In genomic region chr6:122069933-122070332, GRCh38 we compare ENCODE assay signal across 15 cellular contexts.
DNase-seq lines count a peak whose midpoint lies in the region; ATAC-seq and TF ChIP-seq lines count a peak whose summit lies in the region.
"Had no signal": no experiment of that assay in that cellular context is flagged by ENCODE, and none has a peak within 500 bp of the region (broad histone marks: within the 10 kb centered on the region; RNA-seq: fewer than 3 reads in every experiment).

No MANE protein-coding gene starts in this region.

- H3K27ac Mint-ChIP-seq in activated CD8-positive, alpha-beta memory T cell treated with anti-CD3 and anti-CD28 coated beads, Interleukin-2, amount 10 ng/mL, durations not matched to agents 7 days and 5 days, result no peak overlapping the region
- H3K27ac Mint-ChIP-seq: B cell; CD8-positive, alpha-beta T cell had no signal

- no peak overlapping the region for H3K4me3 Mint-ChIP-seq in activated CD8-positive, alpha-beta memory T cell treated with anti-CD3 and anti-CD28 coated beads, Interleukin-2, amount 10 ng/mL, durations not matched to agents 7 days and 5 days
- H3K4me3 Mint-ChIP-seq: B cell; CD8-positive, alpha-beta T cell had no signal

- no peaks in the 10 kb centered on the region for H3K27me3 Mint-ChIP-seq in activated CD8-positive, alpha-beta memory T cell treated with anti-CD3 and anti-CD28 coated beads, Interleukin-2, amount 10 ng/mL, durations not matched to agents 7 days and 5 days
- H3K27me3 Mint-ChIP-seq: B cell had no signal

- no peaks in the 10 kb centered on the region for H3K4me1 Mint-ChIP-seq in activated CD8-positive, alpha-beta memory T cell treated with anti-CD3 and anti-CD28 coated beads, Interleukin-2, amount 10 ng/mL, durations not matched to agents 7 days and 5 days
- H3K4me1 Mint-ChIP-seq: B cell had no signal

- peak; percentile 43 for ATAC-seq in omental fat pad (ENCODE audit: low FRiP score)
- ATAC-seq in activated CD8-positive, alpha-beta memory T cell treated with anti-CD3 and anti-CD28 coated beads, Interleukin-2, amount 10 ng/mL, durations not matched to agents 7 days and 5 days, result no peak
- ATAC-seq: CD8-positive, alpha-beta T cell; HCT116 had no signal

- no peaks in the 10 kb centered on the region for H3K9me3 Mint-ChIP-seq in activated CD8-positive, alpha-beta memory T cell treated with anti-CD3 and anti-CD28 coated beads, Interleukin-2, amount 10 ng/mL, durations not matched to agents 7 days and 5 days (ENCODE audit: low read depth)
- H3K9me3 Mint-ChIP-seq: CD8-positive, alpha-beta T cell had no signal

- TF ChIP-seq RAD21 in Ishikawa (IDR thresholded peaks at IDR 0.05; ENCODE audit: low read depth), result no peak

- no peak for TF ChIP-seq CTCF in fibroblast of pulmonary artery (IDR thresholded peaks at IDR 0.05; ENCODE audit: low read length, missing control alignments)
- no peak for TF ChIP-seq CTCF in omental fat pad (IDR thresholded peaks at IDR 0.05)

- TF ChIP-seq EP300 in Ishikawa (IDR thresholded peaks at IDR 0.05; ENCODE audit: borderline replicate concordance), result peak; percentile 95

- no peak overlapping the region for H3K4me3 ChIP-seq in fibroblast of pulmonary artery (replicated peaks; ENCODE audit: low read depth, low read length)
- H3K4me3 ChIP-seq: BLaER1 treated with 17β-estradiol and CSF1 and Interleukin-3, amounts not matched to agents 10 nM and 100 nM had no signal

- DNase-seq in fibroblast of pulmonary artery (ENCODE audit: low read depth) (peak; percentile 5), omental fat pad (ENCODE audit: low spot score) (no peak), NCI-H1417 (lab: John Stamatoyannopoulos, UW) (no peak), pons (ENCODE audit: low spot score) (no peak)
- no peak for DNase-seq in activated CD8-positive, alpha-beta memory T cell treated with anti-CD3 and anti-CD28 coated beads, Interleukin-2, amount 10 ng/mL, durations not matched to agents 7 days and 5 days
- DNase-seq: Calu3; CD8-positive, alpha-beta T cell; DMS79 treated with DMSO at 0.1 percent for 48 hours; GF-D8; GOT3; H7 had no signal

- no peaks in the 10 kb centered on the region for H3K36me3 Mint-ChIP-seq in activated CD8-positive, alpha-beta memory T cell treated with anti-CD3 and anti-CD28 coated beads, Interleukin-2, amount 10 ng/mL, durations not matched to agents 7 days and 5 days
- H3K36me3 Mint-ChIP-seq: CD8-positive, alpha-beta T cell had no signal

- CTCF ChIA-PET in activated CD8-positive, alpha-beta memory T cell treated with anti-CD3 and anti-CD28 coated beads, Interleukin-2, amount 10 ng/mL, durations not matched to agents 7 days and 5 days (lab: Charles Lee), result no interaction called here

TF ChIP-seq in Ishikawa, 13 proteins besides CTCF, POLR2A, EP300 and RAD21:
- TF ChIP-seq NFIC (IDR thresholded peaks at IDR 0.05) (peak; percentile 50), USF1 (IDR thresholded peaks at IDR 0.05) (no peak), ZBTB7A (IDR thresholded peaks at IDR 0.05; ENCODE audit: low read depth) (no peak), MAX (IDR thresholded peaks at IDR 0.05) (no peak), TCF12 (IDR thresholded peaks at IDR 0.05; ENCODE audit: low read depth) (peak; percentile 86), TEAD4 (IDR thresholded peaks at IDR 0.05) (peak; percentile 78), EGR1 (IDR thresholded peaks at IDR 0.05) (no peak), YY1 (IDR thresholded peaks at IDR 0.05; ENCODE audit: low read depth) (no peak), FOXM1 (IDR thresholded peaks at IDR 0.05; ENCODE audit: borderline replicate concordance, low read depth) (peak; percentile 86), CREB1 (IDR thresholded peaks at IDR 0.05; ENCODE audit: low read depth) (no peak), TAF1 (IDR thresholded peaks at IDR 0.05; ENCODE audit: low read depth) (no peak), CEBPB (IDR thresholded peaks at IDR 0.05) (peak; percentile 59), REST (IDR thresholded peaks at IDR 0.05; ENCODE audit: low read depth) (no peak)
